Comparison of ENCODE assay signal across 1 cellular context in genomic region chr16:67563708-67564468, GRCh38.
TF ChIP-seq lines count a peak whose summit lies in the region.

No MANE protein-coding gene starts in this region.

TF ChIP-seq in GM12878, 131 proteins besides CTCF, POLR2A, EP300 and RAD21 (continued from another document):
- peak; percentile 31 for TF ChIP-seq E2F8 (IDR thresholded peaks at IDR 0.05; ENCODE audit: low read depth, partially characterized antibody)
- TF ChIP-seq MYB (IDR thresholded peaks at IDR 0.05; ENCODE audit: borderline replicate concordance, low read depth, low read length), result no peak
- TF ChIP-seq NFXL1 (IDR thresholded peaks at IDR 0.05; ENCODE audit: borderline replicate concordance), result no peak
- TF ChIP-seq ATF2 (IDR thresholded peaks at IDR 0.05; ENCODE audit: low read length), result 0 out of 2 replicates have a peak, but pooled peaks have one; percentile 26
- no peak for TF ChIP-seq USF1 (IDR thresholded peaks at IDR 0.05; ENCODE audit: borderline replicate concordance, extremely low read length, insufficient read depth, low read depth, low read length)
- TF ChIP-seq WRNIP1 (IDR thresholded peaks at IDR 0.05; ENCODE audit: borderline replicate concordance, low read depth, low read length), result no peak
- TF ChIP-seq HDAC6 (IDR thresholded peaks at IDR 0.05; ENCODE audit: unreplicated experiment), result no peak
- peak in 1 of 2 experiments; percentile 63; a peak in 1 of 4 replicates for TF ChIP-seq CEBPB (IDR thresholded peaks at IDR 0.05; ENCODE audit: borderline replicate concordance in 1 of 2, low read depth in 2 of 2, low read length in 2 of 2)
- 0 out of 2 replicates have a peak, but pooled peaks have one; percentile 19 for TF ChIP-seq ATF7 (IDR thresholded peaks at IDR 0.05; ENCODE audit: low read depth)
- no peak for TF ChIP-seq CBX3 (IDR thresholded peaks at IDR 0.05; ENCODE audit: borderline replicate concordance, low read depth)
- TF ChIP-seq STAT3 (IDR thresholded peaks at IDR 0.05; ENCODE audit: low read depth, low read length), result no peak
- TF ChIP-seq, protein P1, sequence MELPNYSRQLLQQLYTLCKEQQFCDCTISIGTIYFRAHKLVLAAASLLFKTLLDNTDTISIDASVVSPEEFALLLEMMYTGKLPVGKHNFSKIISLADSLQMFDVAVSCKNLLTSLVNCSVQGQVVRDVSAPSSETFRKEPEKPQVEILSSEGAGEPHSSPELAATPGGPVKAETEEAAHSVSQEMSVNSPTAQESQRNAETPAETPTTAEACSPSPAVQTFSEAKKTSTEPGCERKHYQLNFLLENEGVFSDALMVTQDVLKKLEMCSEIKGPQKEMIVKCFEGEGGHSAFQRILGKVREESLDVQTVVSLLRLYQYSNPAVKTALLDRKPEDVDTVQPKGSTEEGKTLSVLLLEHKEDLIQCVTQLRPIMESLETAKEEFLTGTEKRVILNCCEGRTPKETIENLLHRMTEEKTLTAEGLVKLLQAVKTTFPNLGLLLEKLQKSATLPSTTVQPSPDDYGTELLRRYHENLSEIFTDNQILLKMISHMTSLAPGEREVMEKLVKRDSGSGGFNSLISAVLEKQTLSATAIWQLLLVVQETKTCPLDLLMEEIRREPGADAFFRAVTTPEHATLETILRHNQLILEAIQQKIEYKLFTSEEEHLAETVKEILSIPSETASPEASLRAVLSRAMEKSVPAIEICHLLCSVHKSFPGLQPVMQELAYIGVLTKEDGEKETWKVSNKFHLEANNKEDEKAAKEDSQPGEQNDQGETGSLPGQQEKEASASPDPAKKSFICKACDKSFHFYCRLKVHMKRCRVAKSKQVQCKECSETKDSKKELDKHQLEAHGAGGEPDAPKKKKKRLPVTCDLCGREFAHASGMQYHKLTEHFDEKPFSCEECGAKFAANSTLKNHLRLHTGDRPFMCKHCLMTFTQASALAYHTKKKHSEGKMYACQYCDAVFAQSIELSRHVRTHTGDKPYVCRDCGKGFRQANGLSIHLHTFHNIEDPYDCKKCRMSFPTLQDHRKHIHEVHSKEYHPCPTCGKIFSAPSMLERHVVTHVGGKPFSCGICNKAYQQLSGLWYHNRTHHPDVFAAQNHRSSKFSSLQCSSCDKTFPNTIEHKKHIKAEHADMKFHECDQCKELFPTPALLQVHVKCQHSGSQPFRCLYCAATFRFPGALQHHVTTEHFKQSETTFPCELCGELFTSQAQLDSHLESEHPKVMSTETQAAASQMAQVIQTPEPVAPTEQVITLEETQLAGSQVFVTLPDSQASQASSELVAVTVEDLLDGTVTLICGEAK (IDR thresholded peaks at IDR 0.05; ENCODE audit: borderline replicate concordance), result peak; percentile 17; the same call in 1 of the 2 replicates
- TF ChIP-seq JUND (IDR thresholded peaks at IDR 0.05; ENCODE audit: low read depth, low read length), result no peak
- no peak for TF ChIP-seq LARP7 (IDR thresholded peaks at IDR 0.05)
- no peak for TF ChIP-seq TCF12 (IDR thresholded peaks at IDR 0.05; ENCODE audit: low read depth, low read length)
- no peak for TF ChIP-seq MEF2A (IDR thresholded peaks at IDR 0.05; ENCODE audit: insufficient read depth, low read depth, low read length)
- TF ChIP-seq SP1 (IDR thresholded peaks at IDR 0.05; ENCODE audit: low read depth, low read length), result no peak
- TF ChIP-seq SKIL (IDR thresholded peaks at IDR 0.05; ENCODE audit: low read depth, poor library complexity, severe bottlenecking), result peak; percentile 28
- TF ChIP-seq, protein P2, sequence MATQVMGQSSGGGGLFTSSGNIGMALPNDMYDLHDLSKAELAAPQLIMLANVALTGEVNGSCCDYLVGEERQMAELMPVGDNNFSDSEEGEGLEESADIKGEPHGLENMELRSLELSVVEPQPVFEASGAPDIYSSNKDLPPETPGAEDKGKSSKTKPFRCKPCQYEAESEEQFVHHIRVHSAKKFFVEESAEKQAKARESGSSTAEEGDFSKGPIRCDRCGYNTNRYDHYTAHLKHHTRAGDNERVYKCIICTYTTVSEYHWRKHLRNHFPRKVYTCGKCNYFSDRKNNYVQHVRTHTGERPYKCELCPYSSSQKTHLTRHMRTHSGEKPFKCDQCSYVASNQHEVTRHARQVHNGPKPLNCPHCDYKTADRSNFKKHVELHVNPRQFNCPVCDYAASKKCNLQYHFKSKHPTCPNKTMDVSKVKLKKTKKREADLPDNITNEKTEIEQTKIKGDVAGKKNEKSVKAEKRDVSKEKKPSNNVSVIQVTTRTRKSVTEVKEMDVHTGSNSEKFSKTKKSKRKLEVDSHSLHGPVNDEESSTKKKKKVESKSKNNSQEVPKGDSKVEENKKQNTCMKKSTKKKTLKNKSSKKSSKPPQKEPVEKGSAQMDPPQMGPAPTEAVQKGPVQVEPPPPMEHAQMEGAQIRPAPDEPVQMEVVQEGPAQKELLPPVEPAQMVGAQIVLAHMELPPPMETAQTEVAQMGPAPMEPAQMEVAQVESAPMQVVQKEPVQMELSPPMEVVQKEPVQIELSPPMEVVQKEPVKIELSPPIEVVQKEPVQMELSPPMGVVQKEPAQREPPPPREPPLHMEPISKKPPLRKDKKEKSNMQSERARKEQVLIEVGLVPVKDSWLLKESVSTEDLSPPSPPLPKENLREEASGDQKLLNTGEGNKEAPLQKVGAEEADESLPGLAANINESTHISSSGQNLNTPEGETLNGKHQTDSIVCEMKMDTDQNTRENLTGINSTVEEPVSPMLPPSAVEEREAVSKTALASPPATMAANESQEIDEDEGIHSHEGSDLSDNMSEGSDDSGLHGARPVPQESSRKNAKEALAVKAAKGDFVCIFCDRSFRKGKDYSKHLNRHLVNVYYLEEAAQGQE (IDR thresholded peaks at IDR 0.05; ENCODE audit: low read depth, low read length), result no peak
- TF ChIP-seq SREBF2 (IDR thresholded peaks at IDR 0.05; ENCODE audit: low read length), result no peak
- TF ChIP-seq, protein P3, sequence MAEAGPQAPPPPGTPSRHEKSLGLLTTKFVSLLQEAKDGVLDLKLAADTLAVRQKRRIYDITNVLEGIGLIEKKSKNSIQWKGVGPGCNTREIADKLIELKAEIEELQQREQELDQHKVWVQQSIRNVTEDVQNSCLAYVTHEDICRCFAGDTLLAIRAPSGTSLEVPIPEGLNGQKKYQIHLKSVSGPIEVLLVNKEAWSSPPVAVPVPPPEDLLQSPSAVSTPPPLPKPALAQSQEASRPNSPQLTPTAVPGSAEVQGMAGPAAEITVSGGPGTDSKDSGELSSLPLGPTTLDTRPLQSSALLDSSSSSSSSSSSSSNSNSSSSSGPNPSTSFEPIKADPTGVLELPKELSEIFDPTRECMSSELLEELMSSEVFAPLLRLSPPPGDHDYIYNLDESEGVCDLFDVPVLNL (IDR thresholded peaks at IDR 0.05; ENCODE audit: low read depth, low read length), result no peak
- TF ChIP-seq, protein P4, sequence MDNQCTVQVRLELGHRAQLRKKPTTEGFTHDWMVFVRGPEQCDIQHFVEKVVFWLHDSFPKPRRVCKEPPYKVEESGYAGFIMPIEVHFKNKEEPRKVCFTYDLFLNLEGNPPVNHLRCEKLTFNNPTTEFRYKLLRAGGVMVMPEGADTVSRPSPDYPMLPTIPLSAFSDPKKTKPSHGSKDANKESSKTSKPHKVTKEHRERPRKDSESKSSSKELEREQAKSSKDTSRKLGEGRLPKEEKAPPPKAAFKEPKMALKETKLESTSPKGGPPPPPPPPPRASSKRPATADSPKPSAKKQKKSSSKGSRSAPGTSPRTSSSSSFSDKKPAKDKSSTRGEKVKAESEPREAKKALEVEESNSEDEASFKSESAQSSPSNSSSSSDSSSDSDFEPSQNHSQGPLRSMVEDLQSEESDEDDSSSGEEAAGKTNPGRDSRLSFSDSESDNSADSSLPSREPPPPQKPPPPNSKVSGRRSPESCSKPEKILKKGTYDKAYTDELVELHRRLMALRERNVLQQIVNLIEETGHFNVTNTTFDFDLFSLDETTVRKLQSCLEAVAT (IDR thresholded peaks at IDR 0.05), result peak; percentile 54
